ENCODE assay signal across 15 cellular contexts in the genomic region with DNA sequence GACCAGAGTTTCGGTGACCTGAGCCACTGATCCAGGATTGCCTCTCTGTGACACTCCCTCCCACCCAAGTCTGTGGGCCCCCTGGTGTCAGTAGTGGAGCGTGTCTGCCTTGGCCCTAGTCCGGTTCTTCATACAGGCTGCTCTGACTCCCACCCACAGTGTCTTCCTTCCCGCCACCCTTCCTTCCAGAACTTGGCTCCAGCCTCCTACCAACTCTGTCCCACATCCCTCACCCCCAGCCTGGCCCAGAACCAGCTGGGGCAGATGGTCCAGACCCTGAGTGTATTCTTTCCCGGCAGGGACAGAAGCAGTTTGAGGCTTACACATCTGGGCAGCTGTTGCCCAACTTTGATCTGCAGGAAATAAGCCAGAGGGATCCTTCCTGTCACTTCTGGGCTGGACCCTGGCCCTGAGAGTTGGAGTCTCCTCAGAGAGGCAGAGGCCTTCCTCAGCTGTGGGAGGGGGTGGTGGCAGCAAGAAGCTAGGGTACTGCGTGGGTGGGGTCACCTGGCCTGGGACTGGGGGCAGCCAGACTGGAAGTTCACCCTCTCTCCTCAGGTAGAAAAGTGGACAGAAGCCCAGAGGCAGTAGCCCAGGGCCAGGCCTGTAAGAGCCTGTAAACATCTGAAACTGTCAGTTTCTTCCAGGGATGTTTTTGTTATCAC. TPM values are rescaled to one million over a fixed set of nuclear protein-coding genes. Genes with fewer than 3 reads are reported as not detected.
DNase-seq lines count a peak whose midpoint lies in the region; ATAC-seq, FAIRE-seq and TF ChIP-seq lines count a peak whose summit lies in the region.
"Had no signal": no experiment of that assay in that cellular context is flagged by ENCODE, and none has a peak within 500 bp of the region (broad histone marks: within the 10 kb centered on the region; RNA-seq: fewer than 3 reads in every experiment).

No MANE protein-coding gene starts in this region.

- no peaks in the 10 kb centered on the region for H3K79me2 ChIP-seq in K562 (ENCODE audit: control insufficient read depth, insufficient read depth, low read length)

- peak overlapping the region; percentile 31 to 73 (median 64); a peak in 19 of 22 replicates for H3K9ac ChIP-seq in BLaER1 treated with 17β-estradiol and CSF1 and Interleukin-3, amounts not matched to agents 10 nM and 100 nM
- H3K9ac ChIP-seq in K562 (ENCODE audit: insufficient read depth in 1 of 2, low read depth in 2 of 2, low read length in 2 of 2): peak overlapping the region in 1 of 2 experiments; percentile 53; a peak in 1 of 4 replicates

- BruUV-seq in K562 (replicated peaks; lab: Mats Ljungman, UMichigan): no TSS peak

- H2AFZ ChIP-seq in K562 (ENCODE audit: low read depth, low read length): no peak overlapping the region

- WGBS in A549 (ENCODE audit: missing lambda C conversion rate): 100% methylated on average over 5 of the region's 6 CpGs
- WGBS in K562 (ENCODE audit: insufficient coverage, low coverage, missing lambda C conversion rate): 71% methylated on average over 6 of the region's 6 CpGs

- no peak for TF ChIP-seq EP300 in A549 (IDR thresholded peaks at IDR 0.05)
- TF ChIP-seq EP300 in K562 (IDR thresholded peaks at IDR 0.05; ENCODE audit: low read length): no peak

- H3K27ac ChIP-seq in A549 (peak overlapping the region; percentile 25 to 86; a peak in 5 of 6 replicates), K562 (ENCODE audit: extremely low read depth, low read depth, low read length) (no peak overlapping the region)
- peak overlapping the region in 10 of 11 experiments; percentile 34 to 88 (median 80); a peak in 19 of 22 replicates for H3K27ac ChIP-seq in BLaER1 treated with 17β-estradiol and CSF1 and Interleukin-3, amounts not matched to agents 10 nM and 100 nM
- H3K27ac ChIP-seq: epithelial cell of prostate had no signal

- POLR2A ChIA-PET in A549 (lab: Yijun Ruan, JAX): no interaction called here
- POLR2A ChIA-PET in K562 (lab: Yijun Ruan, JAX): interaction anchor here (0.9 to 1.3 kb wide), 3 partner anchors 13 to 189 kb away, joined by 3 to 7 read pairs (median 4); a partner anchor contains a TSS
- POLR2A ChIA-PET in GM10248 (lab: Yijun Ruan, JAX): no interaction called here

- no peak overlapping the region for H3K4me3 Mint-ChIP-seq in nephron progenitor cell
- H3K4me3 Mint-ChIP-seq: activated naive CD4-positive, alpha-beta T cell treated with anti-CD3 and anti-CD28 coated beads for 36 hours had no signal

- CTCF ChIA-PET in A549 (lab: Yijun Ruan, JAX) (interaction anchor here (1.1 to 3.2 kb wide), 6 partner anchors 14 to 178 kb away, joined by 3 to 26 read pairs (median 6); a partner anchor contains a TSS), K562 (lab: Yijun Ruan, JAX; ENCODE audit: low intra/inter-chr PET ratio) (no interaction called here), GM10248 (lab: Yijun Ruan, JAX) (interaction anchor here (0.8 to 5.3 kb wide), 6 partner anchors 10 to 178 kb away, joined by 3 to 24 read pairs (median 4); a partner anchor contains a TSS)

- no peaks in the 10 kb centered on the region for H3K27me3 ChIP-seq in BLaER1 treated with 17β-estradiol and CSF1 and Interleukin-3, amounts not matched to agents 10 nM and 100 nM
- no peaks in the 10 kb centered on the region for H3K27me3 ChIP-seq in K562 (ENCODE audit: control insufficient read depth in 2 of 2, insufficient read depth in 2 of 2, low read length in 2 of 2)

- H4K20me1 ChIP-seq in BLaER1 treated with 17β-estradiol and CSF1 and Interleukin-3, amounts not matched to agents 10 nM and 100 nM: no peaks in the 10 kb centered on the region
- no peaks in the 10 kb centered on the region for H4K20me1 ChIP-seq in K562 (replicated peaks; ENCODE audit: control insufficient read depth, insufficient read depth, low read length)

- H3K4me2 ChIP-seq in A549: no peak overlapping the region
- peak overlapping the region; percentile 71 to 97 (median 79) for H3K4me2 ChIP-seq in BLaER1 treated with 17β-estradiol and CSF1 and Interleukin-3, amounts not matched to agents 10 nM and 100 nM
- H3K4me2 ChIP-seq in K562 (ENCODE audit: insufficient read depth, low read length): no peak overlapping the region

- TF ChIP-seq RAD21 in A549 (conservative IDR thresholded peaks at IDR 0.05 in 1 of 2, IDR thresholded peaks at IDR 0.05 in 1 of 2) (no peak), K562 (CRISPR knock-in tag; conservative IDR thresholded peaks at IDR 0.05 in 1 of 2, IDR thresholded peaks at IDR 0.05 in 1 of 2) (no peak)

- H3K9me3 ChIP-seq in A549: no peaks in the 10 kb centered on the region
- H3K9me3 ChIP-seq in BLaER1 treated with 17β-estradiol and CSF1 and Interleukin-3, amounts not matched to agents 10 nM and 100 nM (replicated peaks in 1 of 11): no peaks in the 10 kb centered on the region
- no peaks in the 10 kb centered on the region for H3K9me3 ChIP-seq in K562 (replicated peaks; ENCODE audit: control insufficient read depth, insufficient read depth, low read depth, low read length)

- TF ChIP-seq CTCF in A549 (IDR thresholded peaks at IDR 0.05) (no peak), K562 (IDR thresholded peaks at IDR 0.05 in 2 of 3, conservative IDR thresholded peaks at IDR 0.05 in 1 of 3; ENCODE audit: insufficient read depth in 2 of 3, low read depth in 1 of 3, low read length in 3 of 3) (peak in 2 of 3 experiments; percentile 4 to 20; a peak in 1 of 6 replicates), nephron progenitor cell (IDR thresholded peaks at IDR 0.05) (no peak), GM10248 (IDR thresholded peaks at IDR 0.05; ENCODE audit: control extremely low read depth, extremely low read depth, low read depth, missing control alignments) (no peak)

- no peak for ATAC-seq in A549
- ATAC-seq in K562: peak; percentile 35; the same call in 2 of the 3 replicates

- no peaks in the 10 kb centered on the region for H3K9me3 Mint-ChIP-seq in nephron progenitor cell
- H3K9me3 Mint-ChIP-seq: activated naive CD4-positive, alpha-beta T cell treated with anti-CD3 and anti-CD28 coated beads for 36 hours had no signal

- intact Hi-C loops in K562 (cut with micrococcal nuclease): no loop called here

- H3K27ac Mint-ChIP-seq in nephron progenitor cell: peak overlapping the region; percentile 86
- H3K27ac Mint-ChIP-seq: activated naive CD4-positive, alpha-beta T cell treated with anti-CD3 and anti-CD28 coated beads for 36 hours had no signal

- FAIRE-seq in A549 (lab: Jason Lieb, UNC) (no peak), K562 (lab: Jason Lieb, UNC) (no peak), GM12892 (lab: Jason Lieb, UNC) (no peak)

- H3K4me3 ChIP-seq in A549: no peak overlapping the region
- H3K4me3 ChIP-seq in BLaER1 treated with 17β-estradiol and CSF1 and Interleukin-3, amounts not matched to agents 10 nM and 100 nM: no peak overlapping the region
- H3K4me3 ChIP-seq in K562: no peak overlapping the region

- in situ Hi-C loops in K562 (cut with MboI): no loop called here

- H3K27me3 Mint-ChIP-seq in nephron progenitor cell (ENCODE audit: low read depth, poor library complexity): peaks cover 3% of the 10 kb centered on the region

- no peak for DNase-seq in A549 (ENCODE audit: low read depth in 1 of 2, low spot score in 1 of 2)
- no peak for DNase-seq in K562 (ENCODE audit: extremely low read depth in 1 of 4, low spot score in 3 of 4)
- no peak for DNase-seq in nephron progenitor cell
- DNase-seq in DMS79 treated with DMSO at 0.1 percent for 48 hours (lab: John Stamatoyannopoulos, UW): no peak
- no peak for DNase-seq in GM10248 (ENCODE audit: extremely low spot score)
- no peak for DNase-seq in GM12892 (ENCODE audit: insufficient read length)
- DNase-seq: activated naive CD4-positive, alpha-beta T cell treated with anti-CD3 and anti-CD28 coated beads for 36 hours; caudate nucleus; KBM-7; mesendoderm; NCI-H2029; NCI-H82 had no signal

- H3K4me1 ChIP-seq in A549: peaks cover 18% of the 10 kb centered on the region
- H3K4me1 ChIP-seq in BLaER1 treated with 17β-estradiol and CSF1 and Interleukin-3, amounts not matched to agents 10 nM and 100 nM: peaks cover 55 to 93% (median 85%) of the 10 kb centered on the region in 10 experiments
- H3K4me1 ChIP-seq in K562 (replicated peaks in 1 of 2; ENCODE audit: control insufficient read depth in 2 of 2, insufficient read depth in 2 of 2, low read length in 2 of 2): peaks cover 0 to 20% of the 10 kb centered on the region in 2 experiments; a peak in 4 of 5 replicates

- H3K9me1 ChIP-seq in K562 (ENCODE audit: control insufficient read depth, insufficient read depth, low read length): no peaks in the 10 kb centered on the region

- no peaks in the 10 kb centered on the region for H3K36me3 ChIP-seq in BLaER1 treated with 17β-estradiol and CSF1 and Interleukin-3, amounts not matched to agents 10 nM and 100 nM
- H3K36me3 ChIP-seq in K562 (ENCODE audit: control insufficient read depth, insufficient read depth, low read length): no peaks in the 10 kb centered on the region

- H3K36me3 Mint-ChIP-seq in nephron progenitor cell (ENCODE audit: low read depth): no peaks in the 10 kb centered on the region

- no peak for TF ChIP-seq POLR2A in A549 (IDR thresholded peaks at IDR 0.05; ENCODE audit: low read length)
- TF ChIP-seq POLR2A in K562 (conservative IDR thresholded peaks at IDR 0.05): no peak
- TF ChIP-seq POLR2A in GM12892 (IDR thresholded peaks at IDR 0.05; ENCODE audit: low read depth, low read length): no peak

- H3K4me1 Mint-ChIP-seq in nephron progenitor cell: peaks cover 43% of the 10 kb centered on the region

RNA-seq across cellular contexts. Expression of a gene that starts 43.1 kb away (rescaled TPM):
- polyA plus RNA-seq in A549 (2011; rRNA removed): 5.1 and 7.4 TPM in 2 replicates
- 1.3 and 1.5 TPM in 2 replicates for polyA plus RNA-seq in A549 (2012; cell fraction: cytosol; rRNA removed)
- polyA plus RNA-seq in A549 (2012; cell fraction: nucleus; rRNA removed): 8.6 and 9.1 TPM in 2 replicates
- polyA plus RNA-seq in A549 (2017; fragmentation: RNase III; extraction: RNeasy Plus Mini Kit Qiagen cat#74134 plus additional on column Dnase treatment): 1.4 to 3.3 TPM (median 2.4 TPM) in 3 replicates
- polyA minus RNA-seq in A549 (2011; rRNA and poly(A)+ RNA removed): 7.1 and 7.4 TPM in 2 replicates
- not detected in 2 replicates for total RNA-seq in K562 (2011; cell fraction: chromatin; rRNA removed; ENCODE audit: low replicate concordance)
- total RNA-seq in K562 (2011; cell fraction: nucleolus; rRNA removed): not detected in 2 replicates
- total RNA-seq in K562 (2011; cell fraction: nucleoplasm; rRNA removed): not detected in 2 replicates
- total RNA-seq in K562 (2014; rRNA removed): not detected in 2 replicates
- total RNA-seq in K562 (2014; rRNA removed; fragmentation: Illumina TruSeq; extraction: Trizol): 0.15 TPM in 1 of 2 replicates, not detected in the other
- total RNA-seq in K562 (2015; rRNA removed; fragmentation: Illumina TruSeq; extraction: Trizol): not detected in 2 replicates
- total RNA-seq in K562 (2021): 0.42 and 0.51 TPM in 2 replicates
- 0.13 and 0.14 TPM in 2 replicates for polyA plus RNA-seq in K562 (2011; rRNA removed)
- 0.07 and 0.16 TPM in 2 replicates for polyA plus RNA-seq in K562 (2011; cell fraction: cytosol; rRNA removed)
- 0.81 and 1.8 TPM in 2 replicates for polyA plus RNA-seq in K562 (2011; cell fraction: nucleus; rRNA removed)
- polyA plus RNA-seq in K562 (2012): 0.07 and 0.14 TPM in 2 replicates
- polyA plus RNA-seq in K562 (2014; fragmentation: Illumina TruSeq; extraction: Trizol): 0.09 and 0.61 TPM in 2 replicates
- not detected for polyA plus RNA-seq in K562 (2014; fragmentation: Nextera tagmentation; extraction: Ambion mirVana)
- polyA plus RNA-seq in K562 (2014; rRNA removed): 0.04 TPM in 1 of 2 replicates, not detected in the other
- polyA minus RNA-seq in K562 (2011; rRNA and poly(A)+ RNA removed): not detected in 2 replicates
- polyA minus RNA-seq in K562 (2011; cell fraction: cytosol; rRNA and poly(A)+ RNA removed): not detected in 2 replicates
- polyA minus RNA-seq in K562 (2011; cell fraction: nucleus; rRNA and poly(A)+ RNA removed): not detected in 2 replicates
- polyA plus RNA-seq in GM12892 (2012; ENCODE audit: missing spikeins): not detected
- total RNA-seq: activated naive CD4-positive, alpha-beta T cell treated with anti-CD3 and anti-CD28 coated beads for 36 hours; renal cortical epithelial cell had no signal

Comparison
In these comparisons a context has a peak if more than half of its experiments do, and no peak if none do; other contexts are left out.
1. H3K4me2 ChIP-seq: peak in BLaER1 treated with 17β-estradiol and CSF1 and Interleukin-3, amounts not matched to agents 10 nM and 100 nM (11 of 11); none in A549 (single experiment) and K562 (single experiment).
2. CTCF ChIP-seq: peak in K562 (2 of 3); none in A549 (single experiment), nephron progenitor cell (single experiment) and GM10248 (single experiment).